ENCODE assay signal across 22 cellular contexts in genomic region chr5:109701252-109701651, GRCh38. TPM values are rescaled to one million over a fixed set of nuclear protein-coding genes. Genes with fewer than 3 reads are reported as not detected.
DNase-seq lines count a peak whose midpoint lies in the region; ATAC-seq and TF ChIP-seq lines count a peak whose summit lies in the region.
"Had no signal": no experiment of that assay in that cellular context is flagged by ENCODE, and none has a peak within 500 bp of the region (broad histone marks: within the 10 kb centered on the region; RNA-seq: fewer than 3 reads in every experiment).

No MANE protein-coding gene starts in this region.

- peak overlapping the region; percentile 9 for H3K27ac Mint-ChIP-seq in activated naive CD8-positive, alpha-beta T cell
- no peak overlapping the region for H3K27ac Mint-ChIP-seq in activated naive CD8-positive, alpha-beta T cell treated with anti-CD3 and anti-CD28 coated beads, Interleukin-2, amount 50 U/mL, for 24 hours
- H3K27ac Mint-ChIP-seq in memory B cell, result peak overlapping the region; percentile 54

- H3K27ac ChIP-seq in thyroid gland (no peak overlapping the region), lower lobe of right lung (no peak overlapping the region)
- H3K27ac ChIP-seq: esophagus muscularis mucosa, HL-60, SJCRH30, transverse colon, WERI-Rb-1 had no signal

- intact Hi-C loops in thyroid gland (cut with DNase I) (no loop called here), lower lobe of right lung (cut with DNase I) (no loop called here)

- TF ChIP-seq CTCF in thyroid gland (IDR thresholded peaks at IDR 0.05) (no peak), lower lobe of right lung (IDR thresholded peaks at IDR 0.05) (no peak)

- H3K4me3 Mint-ChIP-seq in activated naive CD8-positive, alpha-beta T cell, result peak overlapping the region; percentile 42
- no peak overlapping the region for H3K4me3 Mint-ChIP-seq in activated naive CD8-positive, alpha-beta T cell treated with anti-CD3 and anti-CD28 coated beads, Interleukin-2, amount 50 U/mL, for 24 hours
- H3K4me3 Mint-ChIP-seq in memory B cell, result no peak overlapping the region
- H3K4me3 Mint-ChIP-seq: stimulated activated naive CD8-positive, alpha-beta T cell treated with anti-CD3 and anti-CD28 coated beads, Interleukin-15, amount 100 ng/mL, for 72 hours had no signal

- H3K4me3 ChIP-seq in thyroid gland (replicated peaks in 1 of 3), result no peak overlapping the region
- no peak overlapping the region for H3K4me3 ChIP-seq in lower lobe of right lung
- H3K4me3 ChIP-seq: esophagus muscularis mucosa, SJCRH30, transverse colon had no signal

- H3K36me3 ChIP-seq in thyroid gland, result no peaks in the 10 kb centered on the region
- H3K36me3 ChIP-seq in lower lobe of right lung, result no peaks in the 10 kb centered on the region
- H3K36me3 ChIP-seq: esophagus muscularis mucosa, transverse colon, WERI-Rb-1 had no signal

- H3K9me3 Mint-ChIP-seq in activated naive CD8-positive, alpha-beta T cell (ENCODE audit: low read depth), result no peaks in the 10 kb centered on the region
- H3K9me3 Mint-ChIP-seq in activated naive CD8-positive, alpha-beta T cell treated with anti-CD3 and anti-CD28 coated beads, Interleukin-2, amount 50 U/mL, for 24 hours, result no peaks in the 10 kb centered on the region
- H3K9me3 Mint-ChIP-seq in memory B cell, result no peaks in the 10 kb centered on the region
- H3K9me3 Mint-ChIP-seq: stimulated activated naive CD8-positive, alpha-beta T cell treated with anti-CD3 and anti-CD28 coated beads, Interleukin-15, amount 100 ng/mL, for 72 hours had no signal

- no peak for ATAC-seq in activated naive CD8-positive, alpha-beta T cell treated with anti-CD3 and anti-CD28 coated beads, Interleukin-2, amount 50 U/mL, for 24 hours
- ATAC-seq in memory B cell (ENCODE audit: low read depth) (no peak), lower lobe of right lung (no peak)
- ATAC-seq: left lobe of liver; stimulated activated naive CD8-positive, alpha-beta T cell treated with anti-CD3 and anti-CD28 coated beads, Interleukin-15, amount 100 ng/mL, for 72 hours had no signal

- peaks cover 0 to 5% of the 10 kb centered on the region in 2 donors for H3K4me1 ChIP-seq in thyroid gland
- peaks cover 15% of the 10 kb centered on the region for H3K4me1 ChIP-seq in lower lobe of right lung

- WGBS in thyroid gland, 2 donors, result 94 to 96% methylated on average over 2 of the region's 2 CpGs

- H3K27me3 ChIP-seq in thyroid gland, result no peaks in the 10 kb centered on the region
- H3K27me3 ChIP-seq in lower lobe of right lung (ENCODE audit: low read depth), result no peaks in the 10 kb centered on the region
- H3K27me3 ChIP-seq: esophagus muscularis mucosa, SJCRH30, transverse colon had no signal

- TF ChIP-seq POLR2A in thyroid gland (IDR thresholded peaks at IDR 0.05), result no peak

- H3K9me3 ChIP-seq in thyroid gland, result no peaks in the 10 kb centered on the region
- H3K9me3 ChIP-seq in lower lobe of right lung, result no peaks in the 10 kb centered on the region
- H3K9me3 ChIP-seq: esophagus muscularis mucosa, SJCRH30, transverse colon had no signal

- no peaks in the 10 kb centered on the region for H3K27me3 Mint-ChIP-seq in activated naive CD8-positive, alpha-beta T cell
- no peaks in the 10 kb centered on the region for H3K27me3 Mint-ChIP-seq in activated naive CD8-positive, alpha-beta T cell treated with anti-CD3 and anti-CD28 coated beads, Interleukin-2, amount 50 U/mL, for 24 hours
- no peaks in the 10 kb centered on the region for H3K27me3 Mint-ChIP-seq in memory B cell
- H3K27me3 Mint-ChIP-seq: stimulated activated naive CD8-positive, alpha-beta T cell treated with anti-CD3 and anti-CD28 coated beads, Interleukin-15, amount 100 ng/mL, for 72 hours had no signal

- H3K36me3 Mint-ChIP-seq in activated naive CD8-positive, alpha-beta T cell, result peaks cover 13% of the 10 kb centered on the region
- peaks cover 39% of the 10 kb centered on the region for H3K36me3 Mint-ChIP-seq in activated naive CD8-positive, alpha-beta T cell treated with anti-CD3 and anti-CD28 coated beads, Interleukin-2, amount 50 U/mL, for 24 hours (ENCODE audit: low read depth)
- peaks cover 14% of the 10 kb centered on the region for H3K36me3 Mint-ChIP-seq in memory B cell

- H3K4me1 Mint-ChIP-seq in activated naive CD8-positive, alpha-beta T cell (ENCODE audit: low read depth), result peaks cover 88% of the 10 kb centered on the region
- peaks cover 81% of the 10 kb centered on the region for H3K4me1 Mint-ChIP-seq in activated naive CD8-positive, alpha-beta T cell treated with anti-CD3 and anti-CD28 coated beads, Interleukin-2, amount 50 U/mL, for 24 hours
- H3K4me1 Mint-ChIP-seq in memory B cell, result peaks cover 52% of the 10 kb centered on the region

- no peak for DNase-seq in activated naive CD8-positive, alpha-beta T cell treated with anti-CD3 and anti-CD28 coated beads, Interleukin-2, amount 50 U/mL, for 24 hours
- peak; percentile 42 for DNase-seq in amniotic epithelial cell (ENCODE audit: low read depth)
- DNase-seq in memory B cell (ENCODE audit: low spot score in 2 of 2), result no peak
- no peak for DNase-seq in NCI-H526 treated with DMSO at 0.1 percent for 48 hours (lab: John Stamatoyannopoulos, UW)
- DNase-seq in thyroid gland, result no peak
- DNase-seq in NCI-H82 (lab: John Stamatoyannopoulos, UW), result no peak
- DNase-seq in lower lobe of right lung, result no peak
- DNase-seq: activated CD4-positive, alpha-beta T cell treated with anti-CD3 and anti-CD28 coated beads, Interleukin-2, amount 50 U/mL, for 4 hours; activated gamma-delta T cell treated with Interleukin-2 at 50 U/mL for 16 hours; activated T-cell treated with anti-CD3 and anti-CD28 coated beads for 4 hours; effector CD4-positive, alpha-beta T cell; NCI-H1694; SJCRH30; stimulated activated CD4-positive, alpha-beta T cell treated with anti-CD3 and anti-CD28 coated beads, Interleukin-4, amount 100 ng/mL, for 24 hours; stimulated activated naive CD8-positive, alpha-beta T cell treated with anti-CD3 and anti-CD28 coated beads, Interleukin-15, amount 100 ng/mL, for 72 hours; T-helper 2 cell; transverse colon; WERI-Rb-1 had no signal

RNA-seq across cellular contexts. Expression of gene MAN2A1, which starts 11.5 kb away (rescaled TPM):
- total RNA-seq in thyroid gland (10 to 100 TPM; 53.1 to 83.6 (median 59.3) TPM), lower lobe of right lung (42.9 TPM)
